24 cellular contexts compared by ENCODE assay signal in the genomic region with DNA sequence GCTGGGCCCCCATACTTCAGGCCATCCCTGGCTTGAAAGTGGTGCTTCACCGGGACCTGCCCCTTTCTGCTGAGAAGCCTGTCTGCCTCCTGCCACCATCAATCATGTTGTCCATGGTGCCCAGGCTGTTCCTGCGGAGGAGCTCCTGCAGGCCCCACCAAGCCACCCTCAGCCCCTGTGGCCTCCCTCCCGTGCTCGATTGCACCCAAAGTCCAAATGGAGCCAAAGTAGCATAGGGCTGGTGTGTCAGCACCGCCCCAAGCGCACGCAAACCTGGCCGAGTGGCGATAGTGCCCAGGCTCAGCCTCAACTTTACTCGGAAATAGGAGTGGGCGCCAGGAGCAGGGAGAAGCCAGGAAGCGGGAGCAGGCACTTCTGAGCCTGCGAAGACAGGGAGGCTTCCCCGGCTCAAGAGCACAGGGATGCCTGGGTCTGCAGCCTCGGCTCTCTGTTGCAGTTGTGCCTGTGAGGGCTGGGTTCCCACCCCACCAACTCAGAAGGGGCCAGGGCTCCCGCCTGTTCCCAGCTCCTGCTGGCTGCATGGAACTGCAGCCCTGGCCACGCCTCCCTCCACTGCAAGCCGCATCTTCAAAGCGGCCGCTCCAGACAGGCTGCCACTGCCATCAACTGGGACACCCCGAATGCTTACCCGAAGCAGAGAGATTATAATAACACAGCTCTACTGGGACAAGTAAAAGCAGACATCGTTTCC.
"Had no signal": no experiment of that assay in that cellular context is flagged by ENCODE, and none has a peak within 500 bp of the region (broad histone marks: within the 10 kb centered on the region; RNA-seq: fewer than 3 reads in every experiment).

No MANE protein-coding gene starts in this region.

- H3K27ac Mint-ChIP-seq: activated CD4-positive, alpha-beta T cell treated with anti-CD3 and anti-CD28 coated beads for 36 hours; activated CD8-positive, alpha-beta memory T cell treated with anti-CD3 and anti-CD28 coated beads, Interleukin-2, amount 10 ng/mL, durations not matched to agents 7 days and 5 days; activated CD8-positive, alpha-beta T cell treated with anti-CD3 and anti-CD28 coated beads, Interleukin-2, amount 10 ng/mL, durations not matched to agents 7 days and 5 days; activated naive CD4-positive, alpha-beta T cell treated with anti-CD3 and anti-CD28 coated beads, Interleukin-2, amount 50 U/mL, for 72 hours; activated T-cell treated with anti-CD3 and anti-CD28 coated beads, Interleukin-2, amount 50 U/mL, for 72 hours; mesothelial cell of epicardium; naive thymus-derived CD4-positive, alpha-beta T cell; stimulated activated effector memory CD8-positive, alpha-beta T cell treated with anti-CD3 and anti-CD28 coated beads, Interleukin-12 subunit alpha, Interleukin-12 subunit beta, amount 100 ng/mL, for 72 hours; stimulated activated naive CD8-positive, alpha-beta T cell treated with anti-CD3 and anti-CD28 coated beads, Interleukin-15, Interleukin-2, amounts not matched to agents 100 ng/mL and 50 ng/mL, for 24 hours had no signal

- H3K9me3 ChIP-seq: colonic mucosa, esophagus squamous epithelium, pancreas, psoas muscle, sigmoid colon, thoracic aorta had no signal

- H3K36me3 ChIP-seq: colonic mucosa, esophagus squamous epithelium, pancreas, sigmoid colon, thoracic aorta had no signal

- H3K4me3 ChIP-seq: colonic mucosa, esophagus squamous epithelium, pancreas, psoas muscle, sigmoid colon, thoracic aorta had no signal

- ATAC-seq: activated CD4-positive, alpha-beta T cell treated with anti-CD3 and anti-CD28 coated beads for 36 hours; activated CD8-positive, alpha-beta memory T cell treated with anti-CD3 and anti-CD28 coated beads, Interleukin-2, amount 10 ng/mL, durations not matched to agents 7 days and 5 days; activated CD8-positive, alpha-beta T cell treated with anti-CD3 and anti-CD28 coated beads, Interleukin-2, amount 10 ng/mL, durations not matched to agents 7 days and 5 days; activated naive CD4-positive, alpha-beta T cell treated with anti-CD3 and anti-CD28 coated beads, Interleukin-2, amount 50 U/mL, for 72 hours; activated T-cell treated with anti-CD3 and anti-CD28 coated beads, Interleukin-2, amount 50 U/mL, for 72 hours; naive thymus-derived CD4-positive, alpha-beta T cell; pancreas; psoas muscle; stimulated activated effector memory CD8-positive, alpha-beta T cell treated with anti-CD3 and anti-CD28 coated beads, Interleukin-12 subunit alpha, Interleukin-12 subunit beta, amount 100 ng/mL, for 72 hours had no signal

- H3K27me3 Mint-ChIP-seq: activated CD4-positive, alpha-beta T cell treated with anti-CD3 and anti-CD28 coated beads for 36 hours; activated CD8-positive, alpha-beta memory T cell treated with anti-CD3 and anti-CD28 coated beads, Interleukin-2, amount 10 ng/mL, durations not matched to agents 7 days and 5 days; stimulated activated naive CD8-positive, alpha-beta T cell treated with anti-CD3 and anti-CD28 coated beads, Interleukin-15, Interleukin-2, amounts not matched to agents 100 ng/mL and 50 ng/mL, for 24 hours had no signal

- H3K27ac ChIP-seq: colonic mucosa, esophagus squamous epithelium, pancreas, psoas muscle, sigmoid colon, thoracic aorta had no signal

- H3K4me3 Mint-ChIP-seq: activated CD4-positive, alpha-beta T cell treated with anti-CD3 and anti-CD28 coated beads for 36 hours; activated CD8-positive, alpha-beta memory T cell treated with anti-CD3 and anti-CD28 coated beads, Interleukin-2, amount 10 ng/mL, durations not matched to agents 7 days and 5 days; activated CD8-positive, alpha-beta T cell treated with anti-CD3 and anti-CD28 coated beads, Interleukin-2, amount 10 ng/mL, durations not matched to agents 7 days and 5 days; activated T-cell treated with anti-CD3 and anti-CD28 coated beads, Interleukin-2, amount 50 U/mL, for 72 hours; immature natural killer cell; mesothelial cell of epicardium; naive thymus-derived CD4-positive, alpha-beta T cell; stimulated activated effector memory CD8-positive, alpha-beta T cell treated with anti-CD3 and anti-CD28 coated beads, Interleukin-12 subunit alpha, Interleukin-12 subunit beta, amount 100 ng/mL, for 72 hours; stimulated activated naive CD8-positive, alpha-beta T cell treated with anti-CD3 and anti-CD28 coated beads, Interleukin-15, Interleukin-2, amounts not matched to agents 100 ng/mL and 50 ng/mL, for 24 hours had no signal

- H3K4me1 Mint-ChIP-seq: mesothelial cell of epicardium had no signal

- H3K36me3 Mint-ChIP-seq: activated CD8-positive, alpha-beta memory T cell treated with anti-CD3 and anti-CD28 coated beads, Interleukin-2, amount 10 ng/mL, durations not matched to agents 7 days and 5 days; activated naive CD4-positive, alpha-beta T cell treated with anti-CD3 and anti-CD28 coated beads, Interleukin-2, amount 50 U/mL, for 72 hours; immature natural killer cell; mesothelial cell of epicardium; stimulated activated effector memory CD8-positive, alpha-beta T cell treated with anti-CD3 and anti-CD28 coated beads, Interleukin-12 subunit alpha, Interleukin-12 subunit beta, amount 100 ng/mL, for 72 hours had no signal

- H3K4me1 ChIP-seq: colonic mucosa, esophagus squamous epithelium, pancreas, psoas muscle, sigmoid colon had no signal

- H3K9me3 Mint-ChIP-seq: activated naive CD4-positive, alpha-beta T cell treated with anti-CD3 and anti-CD28 coated beads, Interleukin-2, amount 50 U/mL, for 72 hours; activated T-cell treated with anti-CD3 and anti-CD28 coated beads, Interleukin-2, amount 50 U/mL, for 72 hours; immature natural killer cell; mesothelial cell of epicardium; stimulated activated effector memory CD8-positive, alpha-beta T cell treated with anti-CD3 and anti-CD28 coated beads, Interleukin-12 subunit alpha, Interleukin-12 subunit beta, amount 100 ng/mL, for 72 hours; stimulated activated naive CD8-positive, alpha-beta T cell treated with anti-CD3 and anti-CD28 coated beads, Interleukin-15, Interleukin-2, amounts not matched to agents 100 ng/mL and 50 ng/mL, for 24 hours had no signal

- H3K27me3 ChIP-seq: colonic mucosa, pancreas, sigmoid colon had no signal

- DNase-seq: activated CD4-positive, alpha-beta T cell treated with anti-CD3 and anti-CD28 coated beads for 36 hours; activated CD4-positive, CD25-positive, alpha-beta regulatory T cell; activated CD8-positive, alpha-beta memory T cell treated with anti-CD3 and anti-CD28 coated beads, Interleukin-2, amount 10 ng/mL, durations not matched to agents 7 days and 5 days; activated CD8-positive, alpha-beta T cell treated with anti-CD3 and anti-CD28 coated beads, Interleukin-2, amount 10 ng/mL, durations not matched to agents 7 days and 5 days; activated naive CD4-positive, alpha-beta T cell; activated T-cell treated with anti-CD3 and anti-CD28 coated beads, Interleukin-2, amount 50 U/mL, for 72 hours; colonic mucosa; effector CD8-positive, alpha-beta T cell; esophagus squamous epithelium; hypothalamus; immature natural killer cell; naive thymus-derived CD4-positive, alpha-beta T cell; nucleus accumbens; pancreas; psoas muscle; sigmoid colon; small intestine; stimulated activated CD4-positive, alpha-beta T cell treated with anti-CD3 and anti-CD28 coated beads, Interleukin-4, amount 100 ng/mL, for 24 hours; trophoblast cell had no signal
